In genomic region chr20:62606551-62607201, GRCh38 we compare ENCODE assay signal across 1 cellular context.
TF ChIP-seq lines count a peak whose summit lies in the region.

No MANE protein-coding gene starts in this region.

TF ChIP-seq in GM12878, 131 proteins besides CTCF, POLR2A, EP300 and RAD21 (continued from another document):
- TF ChIP-seq REST (IDR thresholded peaks at IDR 0.05; ENCODE audit: low read depth, low read length) (no peak), TCF12 (IDR thresholded peaks at IDR 0.05; ENCODE audit: low read depth, low read length) (0 out of 2 replicates have a peak, but pooled peaks have one; percentile 47)
TF ChIP-seq in GM12878: peak in this region for 6.
